Comparison of ENCODE assay signal across 9 cellular contexts in the genomic region with DNA sequence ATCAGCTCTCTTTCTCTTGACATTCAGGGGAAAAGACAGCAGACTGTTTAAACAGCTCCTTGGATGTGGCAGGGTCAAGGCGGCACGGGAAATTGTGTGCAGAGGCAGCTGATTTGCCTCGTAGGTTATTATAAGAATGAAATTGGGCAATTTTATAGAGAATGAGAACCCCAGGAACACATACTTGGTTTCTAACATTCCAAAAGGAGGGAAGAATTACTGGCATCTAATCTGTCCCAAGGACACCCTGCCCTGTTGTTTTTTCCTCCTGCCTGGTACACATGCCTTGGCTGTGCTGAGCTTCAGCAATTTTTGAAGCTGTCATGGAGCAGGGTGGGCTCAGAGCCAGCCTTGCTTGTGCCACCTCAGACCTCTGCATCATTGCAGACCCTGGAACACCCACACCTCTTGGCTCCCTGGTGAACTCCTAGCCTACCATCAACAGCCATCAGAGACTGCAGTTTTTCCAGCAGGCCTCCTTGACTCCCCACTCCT.
DNase-seq lines count a peak whose midpoint lies in the region; ATAC-seq and TF ChIP-seq lines count a peak whose summit lies in the region.
"Had no signal": no experiment of that assay in that cellular context is flagged by ENCODE, and none has a peak within 500 bp of the region (broad histone marks: within the 10 kb centered on the region; RNA-seq: fewer than 3 reads in every experiment).

No MANE protein-coding gene starts in this region.

- no peaks in the 10 kb centered on the region for H4K20me1 ChIP-seq in PC-3 (ENCODE audit: low read length)

- peak overlapping the region; percentile 41 for H3K4me2 ChIP-seq in PC-3 (ENCODE audit: low read length)

- H3K79me2 ChIP-seq in PC-3 (ENCODE audit: low read length) = no peaks in the 10 kb centered on the region

- intact Hi-C loops in PC-3 (cut with micrococcal nuclease) = loop anchor here (1.0 to 5.0 kb wide), 4 partner anchors 18 to 141 kb away; no protein-coding TSS in a partner anchor
- intact Hi-C loops in thyroid gland (cut with DNase I) = no loop called here
- intact Hi-C loops in CD14-positive monocyte (cut with micrococcal nuclease) = no loop called here

- peak overlapping the region; percentile 88 for H3K27ac ChIP-seq in PC-3 (ENCODE audit: low read length)
- H3K27ac ChIP-seq in esophagus (ENCODE audit: low read depth in 2 of 2, low read length in 1 of 2) = peak overlapping the region; percentile 72 to 77
- peak overlapping the region; percentile 40 to 90 (median 69) for H3K27ac ChIP-seq in thyroid gland

- 63 to 68% methylated on average over 3 of the region's 3 CpGs for WGBS in esophagus, 2 donors
- WGBS in thyroid gland, 2 donors = 48 to 60% methylated on average over 3 of the region's 3 CpGs

- H3F3A ChIP-seq in PC-3 (ENCODE audit: low read length, unreplicated experiment) = no peaks in the 10 kb centered on the region

- peak overlapping the region; percentile 67 for H3K9ac ChIP-seq in PC-3 (ENCODE audit: low read length)

- H3K9me3 ChIP-seq in PC-3 (ENCODE audit: low read length) (no peaks in the 10 kb centered on the region), esophagus (ENCODE audit: control insufficient read depth in 2 of 2, insufficient read depth in 1 of 2, low read depth in 1 of 2, low read length in 1 of 2) (no peaks in the 10 kb centered on the region), thyroid gland (no peaks in the 10 kb centered on the region)

- H3K27ac Mint-ChIP-seq in CD14-positive monocyte = no peak overlapping the region

- H2AFZ ChIP-seq in PC-3 (ENCODE audit: low read length) = no peak overlapping the region

- H3K36me3 ChIP-seq in PC-3 (ENCODE audit: low read depth, low read length) = no peaks in the 10 kb centered on the region
- H3K36me3 ChIP-seq in esophagus (ENCODE audit: control insufficient read depth in 2 of 2, insufficient read depth in 2 of 2, low read length in 1 of 2) = no peaks in the 10 kb centered on the region
- H3K36me3 ChIP-seq in thyroid gland = no peaks in the 10 kb centered on the region

- H3K9me2 ChIP-seq in PC-3 (replicated peaks; ENCODE audit: low read length) = no peaks in the 10 kb centered on the region

- H3K4me1 Mint-ChIP-seq in CD14-positive monocyte = no peaks in the 10 kb centered on the region

- POLR2A ChIA-PET in PC-3 (lab: Charles Lee; ENCODE audit: unreplicated experiment) = interaction anchor here (0.5 to 0.6 kb wide), 2 partner anchors 36 to 143 kb away, joined by 5 to 6 read pairs; no protein-coding TSS in a partner anchor

- no peak overlapping the region for H3K4me3 ChIP-seq in PC-3 (ENCODE audit: low read length)
- no peak overlapping the region for H3K4me3 ChIP-seq in esophagus (ENCODE audit: low read depth in 1 of 2, low read length in 2 of 2)
- no peak overlapping the region for H3K4me3 ChIP-seq in thyroid gland (replicated peaks in 1 of 3)

- CTCF ChIA-PET in PC-3 (lab: Charles Lee) = interaction anchor here (0.8 to 1.4 kb wide), 2 partner anchors 16 to 18 kb away, joined by 3 to 5 read pairs; no protein-coding TSS in a partner anchor

- peak in 1 of 2 donors; percentile 7 for TF ChIP-seq POLR2A in thyroid gland (IDR thresholded peaks at IDR 0.05)

- TF ChIP-seq CTCF in PC-3 (conservative IDR thresholded peaks at IDR 0.05; ENCODE audit: low read depth, low read length) (no peak), thyroid gland (IDR thresholded peaks at IDR 0.05) (no peak), CD14-positive monocyte (IDR thresholded peaks at IDR 0.05) (no peak)

- no peaks in the 10 kb centered on the region for H3K36me3 Mint-ChIP-seq in CD14-positive monocyte

- no peak overlapping the region for H3K4me3 Mint-ChIP-seq in CD14-positive monocyte

- H3K27me3 ChIP-seq in PC-3 (ENCODE audit: low read length) (no peaks in the 10 kb centered on the region), esophagus (ENCODE audit: control insufficient read depth in 1 of 2, insufficient read depth in 2 of 2, low read length in 2 of 2) (no peaks in the 10 kb centered on the region), thyroid gland (no peaks in the 10 kb centered on the region)

- ATAC-seq in PC-3 = peak; percentile 5
- ATAC-seq in HG03442 (IDR thresholded peaks at IDR 0.05; ENCODE audit: unreplicated experiment) = no peak

- DNase-seq in PC-3 = no peak
- peak; percentile 27 for DNase-seq in mucosa of gallbladder (ENCODE audit: low spot score)
- peak; percentile 86 to 90 for DNase-seq in thyroid gland
- no peak for DNase-seq in activated CD4-positive, alpha-beta T cell treated with anti-CD3 and anti-CD28 coated beads, Interleukin-2, amount 50 U/mL, for 1 hour
- no peak for DNase-seq in NCI-H1694 (lab: John Stamatoyannopoulos, UW)
- DNase-seq in CD14-positive monocyte (ENCODE audit: low spot score) = no peak
- DNase-seq: stimulated activated CD8-positive, alpha-beta memory T cell treated with anti-CD3 and anti-CD28 coated beads, Interleukin-4, amount 100 ng/mL, for 48 hours had no signal

- H3K4me1 ChIP-seq in PC-3 (ENCODE audit: insufficient read depth, low read length) = peaks cover 23% of the 10 kb centered on the region
- peaks cover 0 to 2% of the 10 kb centered on the region in 2 donors for H3K4me1 ChIP-seq in esophagus (ENCODE audit: control insufficient read depth in 2 of 2, insufficient read depth in 2 of 2, low read length in 1 of 2)
- H3K4me1 ChIP-seq in thyroid gland = peaks cover 18 to 21% of the 10 kb centered on the region in 2 donors

- peaks cover 0 to 7% (median 2%) of the 10 kb centered on the region in 7 donors for H3K9me3 Mint-ChIP-seq in CD14-positive monocyte

- H3K27me3 Mint-ChIP-seq in CD14-positive monocyte (ENCODE audit: low read depth in 3 of 3) = peaks cover 7 to 19% (median 7%) of the 10 kb centered on the region in 3 donors

- BruUV-seq in PC-3 (replicated peaks; lab: Mats Ljungman, UMichigan) = TSS peak; percentile 69

Comparison
In these comparisons a context has a peak if more than half of its experiments do, and no peak if none do; other contexts are left out.
1. DNase-seq: peak in mucosa of gallbladder (single experiment) and thyroid gland (2 of 2); none in PC-3 (single experiment), activated CD4-positive, alpha-beta T cell treated with anti-CD3 and anti-CD28 coated beads, Interleukin-2, amount 50 U/mL, for 1 hour (single experiment), NCI-H1694 (single experiment) and CD14-positive monocyte (single experiment).
2. Peak in every context shown above with its lines, with median percentiles within 50 percentile points of each other: H3K27ac ChIP-seq.